23 cellular contexts compared by ENCODE assay signal in genomic region chr6:79266051-79266450, GRCh38. TPM values are rescaled to one million over a fixed set of nuclear protein-coding genes. Genes with fewer than 3 reads are reported as not detected.
DNase-seq lines count a peak whose midpoint lies in the region; ATAC-seq, FAIRE-seq and TF ChIP-seq lines count a peak whose summit lies in the region.
"Had no signal": no experiment of that assay in that cellular context is flagged by ENCODE, and none has a peak within 500 bp of the region (broad histone marks: within the 10 kb centered on the region; RNA-seq: fewer than 3 reads in every experiment).

No MANE protein-coding gene starts in this region.

- H3K4me1 Mint-ChIP-seq in T-helper 17 cell = no peaks in the 10 kb centered on the region
- H3K4me1 Mint-ChIP-seq: CD14-positive monocyte; CD4-positive, alpha-beta memory T cell; CD4-positive, CD25-positive, alpha-beta regulatory T cell; CD8-positive, alpha-beta memory T cell had no signal

- no peaks in the 10 kb centered on the region for H3K36me3 Mint-ChIP-seq in T-helper 17 cell (ENCODE audit: low read depth)
- H3K36me3 Mint-ChIP-seq: CD14-positive monocyte; CD4-positive, alpha-beta memory T cell; CD4-positive, CD25-positive, alpha-beta regulatory T cell had no signal

- H3K4me1 ChIP-seq in foreskin keratinocyte = no peaks in the 10 kb centered on the region
- no peaks in the 10 kb centered on the region for H3K4me1 ChIP-seq in left lung
- H3K4me1 ChIP-seq: BLaER1 had no signal

- H3K4me3 ChIP-seq in bronchial epithelial cell (ENCODE audit: low read depth, low read length) (no peak overlapping the region), left lung (no peak overlapping the region)
- H3K4me3 ChIP-seq: BLaER1 had no signal

- H3K27me3 ChIP-seq in bronchial epithelial cell (ENCODE audit: control insufficient read depth, insufficient read depth, low read length) (no peaks in the 10 kb centered on the region), foreskin keratinocyte (no peaks in the 10 kb centered on the region), left lung (no peaks in the 10 kb centered on the region)
- H3K27me3 ChIP-seq: BE2C, BLaER1 had no signal

- peaks cover 18% of the 10 kb centered on the region for H3K27me3 Mint-ChIP-seq in T-helper 17 cell

- H3K9me3 ChIP-seq in T-helper 17 cell (ENCODE audit: control insufficient read depth, low read length, poor library complexity, severe bottlenecking) (no peaks in the 10 kb centered on the region), left lung (no peaks in the 10 kb centered on the region)
- H3K9me3 ChIP-seq: BE2C, BLaER1 had no signal

- no peak overlapping the region for H3K4me3 Mint-ChIP-seq in T-helper 17 cell
- H3K4me3 Mint-ChIP-seq: CD14-positive monocyte; CD4-positive, alpha-beta memory T cell; CD4-positive, CD25-positive, alpha-beta regulatory T cell; CD8-positive, alpha-beta memory T cell had no signal

- H3K27ac ChIP-seq in epithelial cell of prostate (no peak overlapping the region), foreskin keratinocyte (no peak overlapping the region), left lung (no peak overlapping the region)
- H3K27ac ChIP-seq: BLaER1 had no signal

- no peak for ATAC-seq in foreskin keratinocyte
- ATAC-seq in T-helper 17 cell = no peak
- ATAC-seq in left lung = no peak

- intact Hi-C loops in left lung (cut with DNase I) = no loop called here

- DNase-seq in bronchial epithelial cell (ENCODE audit: low read depth) (peak; percentile 56), epithelial cell of prostate (ENCODE audit: low read depth, low spot score) (peak; percentile 20), foreskin keratinocyte (peak; percentile 12 to 29), D721Med (ENCODE audit: insufficient read length, low spot score) (no peak), T-helper 17 cell (no peak), left lung (no peak), pons (ENCODE audit: low spot score) (no peak)
- DNase-seq: 8988T; ACHN; BE2C; C1 segment of cervical spinal cord; CD4-positive, alpha-beta memory T cell; CD4-positive, CD25-positive, alpha-beta regulatory T cell; CD8-positive, alpha-beta memory T cell; COR-L47; DMS79 treated with DMSO at 0.1 percent for 48 hours; GF-D8 had no signal

- no peaks in the 10 kb centered on the region for H3K36me3 ChIP-seq in bronchial epithelial cell (ENCODE audit: control insufficient read depth, insufficient read depth, low read length)
- no peaks in the 10 kb centered on the region for H3K36me3 ChIP-seq in left lung
- H3K36me3 ChIP-seq: BE2C, BLaER1 had no signal

- no peak for TF ChIP-seq CTCF in bronchial epithelial cell (IDR thresholded peaks at IDR 0.05; ENCODE audit: insufficient read depth, low read length, severe bottlenecking)
- no peak for TF ChIP-seq CTCF in foreskin keratinocyte (conservative IDR thresholded peaks at IDR 0.05)
- TF ChIP-seq CTCF in D721Med (IDR thresholded peaks at IDR 0.05; ENCODE audit: insufficient read depth, missing control alignments) = no peak
- no peak for TF ChIP-seq CTCF in left lung (IDR thresholded peaks at IDR 0.05)

- no peak overlapping the region for H3K27ac Mint-ChIP-seq in T-helper 17 cell
- H3K27ac Mint-ChIP-seq: CD14-positive monocyte; CD4-positive, alpha-beta memory T cell; CD4-positive, CD25-positive, alpha-beta regulatory T cell had no signal

- FAIRE-seq in bronchial epithelial cell (lab: Jason Lieb, UNC) = no peak
- no peak for FAIRE-seq in D721Med (lab: Jason Lieb, UNC)
- FAIRE-seq: A204.1, G401.6, GM12891, GM19239 had no signal

RNA-seq across cellular contexts. Expression of gene HMGN3, which starts 31.6 kb away (rescaled TPM):
- 14.2 and 41.5 TPM in 2 replicates for total RNA-seq in bronchial epithelial cell
- 64.3 and 74.9 TPM in 2 replicates for total RNA-seq in foreskin keratinocyte
- 84.0 and 92.9 TPM in 2 replicates for polyA plus RNA-seq in foreskin keratinocyte
- total RNA-seq in T-helper 17 cell = 10 to 100 TPM; 25.0 to 31.5 TPM
- total RNA-seq in left lung = 100 to 1,000 TPM; 106 to 114 TPM

Comparison
In these comparisons a context has a peak if more than half of its experiments do, and no peak if none do; other contexts are left out.
1. DNase-seq: peak in bronchial epithelial cell (single experiment), epithelial cell of prostate (single experiment) and foreskin keratinocyte (2 of 2); none in D721Med (single experiment), T-helper 17 cell (0 of 3), left lung (0 of 2) and pons (single experiment).